29 cellular contexts compared by ENCODE assay signal in the genomic region with DNA sequence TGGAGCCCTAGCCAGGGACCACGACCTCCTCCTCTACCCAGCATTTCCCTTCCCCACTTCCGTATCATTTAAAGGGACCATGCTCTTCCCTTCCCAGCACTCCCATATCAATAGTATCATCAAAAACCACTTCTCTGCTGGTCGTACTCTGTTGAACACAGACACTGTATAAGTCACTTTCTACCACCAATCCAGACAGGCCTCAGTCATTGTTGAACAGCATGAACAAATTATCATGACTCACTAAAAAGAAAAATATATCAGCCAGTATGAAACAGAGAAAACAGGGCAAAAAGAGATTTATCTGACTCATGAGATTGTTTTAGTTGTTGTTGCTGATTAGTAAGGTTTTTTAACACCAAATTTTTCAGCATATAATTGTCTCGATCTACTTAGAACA.
DNase-seq lines count a peak whose midpoint lies in the region; ATAC-seq, FAIRE-seq and TF ChIP-seq lines count a peak whose summit lies in the region.
"Had no signal": no experiment of that assay in that cellular context is flagged by ENCODE, and none has a peak within 500 bp of the region (broad histone marks: within the 10 kb centered on the region; RNA-seq: fewer than 3 reads in every experiment).

No MANE protein-coding gene starts in this region.

- H3K4me3 ChIP-seq in AG04449 (ENCODE audit: low read depth, low read length) = no peak overlapping the region
- H3K4me3 ChIP-seq in brain microvascular endothelial cell (ENCODE audit: low read depth, low read length) = no peak overlapping the region
- no peak overlapping the region for H3K4me3 ChIP-seq in HepG2 (replicated peaks in 1 of 3; ENCODE audit: insufficient read depth in 1 of 3, low read depth in 2 of 3, low read length in 3 of 3)
- no peak overlapping the region for H3K4me3 ChIP-seq in esophagus muscularis mucosa
- H3K4me3 ChIP-seq: GM23338, hepatocyte had no signal

- no peaks in the 10 kb centered on the region for H4K20me1 ChIP-seq in HepG2 (ENCODE audit: insufficient read depth, low read length)

- H2AFZ ChIP-seq in HepG2 (ENCODE audit: low read length) = no peak overlapping the region
- H2AFZ ChIP-seq: GM23338, hepatocyte had no signal

- H3K27me3 ChIP-seq in brain microvascular endothelial cell (replicated peaks) (no peaks in the 10 kb centered on the region), HepG2 (ENCODE audit: control insufficient read depth in 1 of 2, insufficient read depth in 2 of 2, low read length in 2 of 2) (no peaks in the 10 kb centered on the region), esophagus muscularis mucosa (no peaks in the 10 kb centered on the region)
- H3K27me3 ChIP-seq: hepatocyte had no signal

- no peak overlapping the region for H3K4me2 ChIP-seq in HepG2 (ENCODE audit: low read depth, low read length)
- H3K4me2 ChIP-seq: GM23338, hepatocyte, KMS-11 had no signal

- no peak overlapping the region for H3K9ac ChIP-seq in HepG2 (ENCODE audit: insufficient read depth, low read depth, low read length)
- H3K9ac ChIP-seq: KMS-11 had no signal

- TF ChIP-seq POLR2A in HepG2 (IDR thresholded peaks at IDR 0.05; ENCODE audit: insufficient read depth in 1 of 2, low read depth in 2 of 2, low read length in 2 of 2) = no peak
- TF ChIP-seq POLR2A in esophagus muscularis mucosa (IDR thresholded peaks at IDR 0.05; ENCODE audit: low read depth) = no peak

- intact Hi-C loops in HepG2 (cut with micrococcal nuclease; ENCODE audit: unreplicated experiment) (no loop called here), esophagus muscularis mucosa (cut with DNase I) (no loop called here)

- H3K27ac ChIP-seq in brain microvascular endothelial cell (peak overlapping the region; percentile 35), HepG2 (ENCODE audit: extremely low read length, insufficient read depth, low read length) (no peak overlapping the region), esophagus muscularis mucosa (replicated peaks in 1 of 4) (no peak overlapping the region)
- H3K27ac ChIP-seq: C4-2B, hepatocyte, KMS-11, VCaP had no signal

- H3K4me1 ChIP-seq in HepG2 (ENCODE audit: insufficient read depth, low read length) (no peaks in the 10 kb centered on the region), esophagus muscularis mucosa (no peaks in the 10 kb centered on the region)

- 96% methylated on average over 4 of the region's 4 CpGs for WGBS in HepG2 (ENCODE audit: low lambda C conversion rate)
- WGBS in esophagus muscularis mucosa = 88% methylated on average over 4 of the region's 4 CpGs

- no peaks in the 10 kb centered on the region for H3K79me2 ChIP-seq in HepG2 (ENCODE audit: insufficient read depth, low read length)
- H3K79me2 ChIP-seq: hepatocyte had no signal

- ATAC-seq in HepG2 (no peak), HG03159 (IDR thresholded peaks at IDR 0.05; ENCODE audit: unreplicated experiment) (no peak)
- ATAC-seq: esophagus mucosa had no signal

- FAIRE-seq in HepG2 (lab: Jason Lieb, UNC) = no peak
- FAIRE-seq: GM12891, GM19239, keratinocyte had no signal

- DNase-seq in AG04449 (ENCODE audit: low read depth, low spot score) = peak; percentile 3
- DNase-seq in HS-5 (ENCODE audit: low read depth) = peak; percentile 20
- DNase-seq in brain microvascular endothelial cell = peak; percentile 74
- peak; percentile 31 for DNase-seq in hepatic stellate cell (ENCODE audit: low spot score)
- DNase-seq in HepG2 (ENCODE audit: low spot score) = no peak
- no peak for DNase-seq in inferior parietal cortex (ENCODE audit: extremely low spot score)
- no peak for DNase-seq in esophagus muscularis mucosa (ENCODE audit: extremely low spot score)
- DNase-seq: activated CD4-positive, alpha-beta T cell treated with anti-CD3 and anti-CD28 coated beads, Interleukin-2, amount 50 U/mL, for 48 hours; activated naive CD4-positive, alpha-beta T cell; cerebellar nuclear complex; effector CD8-positive, alpha-beta T cell; GF-D8; mammary epithelial cell; NCI-H1048; NCI-H187 treated with DMSO at 0.1 percent for 48 hours; NCI-H748 treated with DMSO at 0.1 percent for 48 hours; nucleus accumbens; SIG-M5; substantia nigra had no signal

- H3K36me3 ChIP-seq in brain microvascular endothelial cell (replicated peaks) = no peaks in the 10 kb centered on the region
- H3K36me3 ChIP-seq in HepG2 (replicated peaks in 1 of 2; ENCODE audit: control insufficient read depth in 1 of 2, insufficient read depth in 2 of 2, low read length in 2 of 2) = no peaks in the 10 kb centered on the region
- H3K36me3 ChIP-seq in esophagus muscularis mucosa = no peaks in the 10 kb centered on the region

- no peak for TF ChIP-seq EP300 in HepG2 (IDR thresholded peaks at IDR 0.05; ENCODE audit: low read depth in 2 of 2, low read length in 2 of 2)
- TF ChIP-seq EP300 in HepG2 (CRISPR knock-in tag; IDR thresholded peaks at IDR 0.05; ENCODE audit: borderline replicate concordance) = no peak
- TF ChIP-seq EP300 in esophagus muscularis mucosa (IDR thresholded peaks at IDR 0.05) = no peak

- TF ChIP-seq CTCF in AG04449 (IDR thresholded peaks at IDR 0.05; ENCODE audit: insufficient read depth, low read length, missing control alignments) (no peak), brain microvascular endothelial cell (IDR thresholded peaks at IDR 0.05; ENCODE audit: low read depth, low read length, missing control alignments) (no peak), HepG2 (CRISPR knock-in tag; IDR thresholded peaks at IDR 0.05) (no peak), esophagus muscularis mucosa (IDR thresholded peaks at IDR 0.05) (no peak)

- no peaks in the 10 kb centered on the region for H3K9me3 ChIP-seq in HepG2 (ENCODE audit: low read length)
- peaks cover 0 to 74% (median 50%) of the 10 kb centered on the region in 4 donors for H3K9me3 ChIP-seq in esophagus muscularis mucosa

- CTCF ChIA-PET in AG04449 (lab: Yijun Ruan, JAX) (interaction anchor here (0.8 to 2.1 kb wide), 4 partner anchors 12 to 104 kb away, joined by 3 to 5 read pairs (median 4); partner anchors contain the start of gene CDKN2B), HepG2 (lab: Yijun Ruan, JAX; ENCODE audit: low intra/inter-chr PET ratio, low total read pairs) (no interaction called here)

- in situ Hi-C loops in brain microvascular endothelial cell (cut with HindIII; ENCODE audit: low pct_ligation_motif_present, low sequenced_read_pairs) (no loop called here), HepG2 (cut with HindIII; ENCODE audit: extremely low pct_ligation_motif_present, low pct_unique_long_range_greater_than_20kb) (no loop called here)

- no peak for TF ChIP-seq RAD21 in HepG2 (CRISPR knock-in tag; IDR thresholded peaks at IDR 0.05)

- POLR2A ChIA-PET in AG04449 (lab: Yijun Ruan, JAX) = no interaction called here
- POLR2A ChIA-PET in HepG2 (lab: Yijun Ruan, JAX) = no interaction called here

- no TSS peak for BruUV-seq in HepG2 (replicated peaks; lab: Mats Ljungman, UMichigan)

TF ChIP-seq in HepG2, 621 proteins besides CTCF, POLR2A, EP300 and RAD21 (continues in another document):
- TF ChIP-seq NFRKB (IDR thresholded peaks at IDR 0.05) = no peak
- TF ChIP-seq ZSCAN29 (CRISPR knock-in tag; conservative IDR thresholded peaks at IDR 0.05) = no peak
- TF ChIP-seq NFE2L1 (CRISPR knock-in tag; IDR thresholded peaks at IDR 0.05; ENCODE audit: borderline replicate concordance) = no peak
- TF ChIP-seq, protein P1, sequence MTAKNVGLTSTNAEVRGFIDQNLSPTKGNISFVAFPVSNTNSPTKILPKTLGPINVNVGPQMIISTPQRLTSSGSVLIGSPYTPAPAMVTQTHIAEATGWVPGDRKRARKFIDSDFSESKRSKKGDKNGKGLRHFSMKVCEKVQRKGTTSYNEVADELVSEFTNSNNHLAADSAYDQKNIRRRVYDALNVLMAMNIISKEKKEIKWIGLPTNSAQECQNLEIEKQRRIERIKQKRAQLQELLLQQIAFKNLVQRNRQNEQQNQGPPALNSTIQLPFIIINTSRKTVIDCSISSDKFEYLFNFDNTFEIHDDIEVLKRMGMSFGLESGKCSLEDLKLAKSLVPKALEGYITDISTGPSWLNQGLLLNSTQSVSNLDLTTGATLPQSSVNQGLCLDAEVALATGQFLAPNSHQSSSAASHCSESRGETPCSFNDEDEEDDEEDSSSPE (CRISPR knock-in tag; IDR thresholded peaks at IDR 0.05) = no peak
- no peak for TF ChIP-seq MYC (CRISPR knock-in tag; IDR thresholded peaks at IDR 0.05; ENCODE audit: borderline replicate concordance)
- no peak for TF ChIP-seq MIER2 (CRISPR knock-in tag; IDR thresholded peaks at IDR 0.05)
- no peak for TF ChIP-seq SAFB2 (CRISPR knock-in tag; IDR thresholded peaks at IDR 0.05; ENCODE audit: borderline replicate concordance, low read depth)
- no peak for TF ChIP-seq ZNF253 (CRISPR knock-in tag; IDR thresholded peaks at IDR 0.05; ENCODE audit: borderline replicate concordance)
- TF ChIP-seq, protein P2, sequence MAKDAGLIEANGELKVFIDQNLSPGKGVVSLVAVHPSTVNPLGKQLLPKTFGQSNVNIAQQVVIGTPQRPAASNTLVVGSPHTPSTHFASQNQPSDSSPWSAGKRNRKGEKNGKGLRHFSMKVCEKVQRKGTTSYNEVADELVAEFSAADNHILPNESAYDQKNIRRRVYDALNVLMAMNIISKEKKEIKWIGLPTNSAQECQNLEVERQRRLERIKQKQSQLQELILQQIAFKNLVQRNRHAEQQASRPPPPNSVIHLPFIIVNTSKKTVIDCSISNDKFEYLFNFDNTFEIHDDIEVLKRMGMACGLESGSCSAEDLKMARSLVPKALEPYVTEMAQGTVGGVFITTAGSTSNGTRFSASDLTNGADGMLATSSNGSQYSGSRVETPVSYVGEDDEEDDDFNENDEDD (CRISPR knock-in tag; IDR thresholded peaks at IDR 0.05; ENCODE audit: borderline replicate concordance) = no peak
- TF ChIP-seq, protein P3, sequence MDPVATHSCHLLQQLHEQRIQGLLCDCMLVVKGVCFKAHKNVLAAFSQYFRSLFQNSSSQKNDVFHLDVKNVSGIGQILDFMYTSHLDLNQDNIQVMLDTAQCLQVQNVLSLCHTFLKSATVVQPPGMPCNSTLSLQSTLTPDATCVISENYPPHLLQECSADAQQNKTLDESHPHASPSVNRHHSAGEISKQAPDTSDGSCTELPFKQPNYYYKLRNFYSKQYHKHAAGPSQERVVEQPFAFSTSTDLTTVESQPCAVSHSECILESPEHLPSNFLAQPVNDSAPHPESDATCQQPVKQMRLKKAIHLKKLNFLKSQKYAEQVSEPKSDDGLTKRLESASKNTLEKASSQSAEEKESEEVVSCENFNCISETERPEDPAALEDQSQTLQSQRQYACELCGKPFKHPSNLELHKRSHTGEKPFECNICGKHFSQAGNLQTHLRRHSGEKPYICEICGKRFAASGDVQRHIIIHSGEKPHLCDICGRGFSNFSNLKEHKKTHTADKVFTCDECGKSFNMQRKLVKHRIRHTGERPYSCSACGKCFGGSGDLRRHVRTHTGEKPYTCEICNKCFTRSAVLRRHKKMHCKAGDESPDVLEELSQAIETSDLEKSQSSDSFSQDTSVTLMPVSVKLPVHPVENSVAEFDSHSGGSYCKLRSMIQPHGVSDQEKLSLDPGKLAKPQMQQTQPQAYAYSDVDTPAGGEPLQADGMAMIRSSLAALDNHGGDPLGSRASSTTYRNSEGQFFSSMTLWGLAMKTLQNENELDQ (CRISPR knock-in tag; IDR thresholded peaks at IDR 0.05; ENCODE audit: borderline replicate concordance) = no peak
- TF ChIP-seq ISL2 (CRISPR knock-in tag; IDR thresholded peaks at IDR 0.05) = no peak
- no peak for TF ChIP-seq CENPT (CRISPR knock-in tag; IDR thresholded peaks at IDR 0.05; ENCODE audit: low read depth)

Comparison
In these comparisons a context has a peak if more than half of its experiments do, and no peak if none do; other contexts are left out.
1. DNase-seq: peak in AG04449 (single experiment), HS-5 (single experiment), brain microvascular endothelial cell (single experiment) and hepatic stellate cell (single experiment); none in HepG2 (single experiment), inferior parietal cortex (single experiment) and esophagus muscularis mucosa (single experiment).